8 cellular contexts compared by ENCODE assay signal in genomic region chr1:44808938-44809917, GRCh38. TPM values are rescaled to one million over a fixed set of nuclear protein-coding genes. Genes with fewer than 3 reads are reported as not detected.
DNase-seq lines count a peak whose midpoint lies in the region; ATAC-seq lines count a peak whose summit lies in the region.

No MANE protein-coding gene starts in this region.

- peak; percentile 51 for ATAC-seq in GM19328 (IDR thresholded peaks at IDR 0.05; ENCODE audit: unreplicated experiment)
- peak; percentile 71 to 72 for ATAC-seq in activated CD4-positive, CD25-positive, alpha-beta regulatory T cell treated with anti-CD3 and anti-CD28 coated beads, Interleukin-2, amount 50 U/mL, for 24 hours

- peak; percentile 35 for DNase-seq in A172 (ENCODE audit: low spot score)
- peak; percentile 53 for DNase-seq in HK-2 (ENCODE audit: unreplicated experiment)
- peak; percentile 90 for DNase-seq in stimulated activated CD8-positive, alpha-beta memory T cell treated with anti-CD3 and anti-CD28 coated beads, Interleukin-4, amount 100 ng/mL, for 48 hours
- DNase-seq in DMS79 (lab: John Stamatoyannopoulos, UW): no peak

- H3K4me1 ChIP-seq in mesodermal cell (ENCODE audit: control insufficient read depth, insufficient read depth, low read length, poor library complexity, severe bottlenecking): peaks cover 69% of the 10 kb centered on the region

- H3K27ac ChIP-seq in cingulate gyrus (ENCODE audit: low read depth, low read length) (peak overlapping the region; percentile 97), mesodermal cell (ENCODE audit: low read depth, low read length, severe bottlenecking) (peak overlapping the region; percentile 100)

- H3K9me3 ChIP-seq in mesodermal cell (ENCODE audit: control insufficient read depth, low read length): no peaks in the 10 kb centered on the region

- H3K4me3 ChIP-seq in mesodermal cell (ENCODE audit: extremely low read depth, insufficient read depth, low read length, poor library complexity, severe bottlenecking): peak overlapping the region; percentile 32

- H3K36me3 ChIP-seq in mesodermal cell (ENCODE audit: control insufficient read depth, insufficient read depth, low read length): peaks cover 48% of the 10 kb centered on the region

- WGBS in mesodermal cell (ENCODE audit: insufficient coverage in 2 of 2), 2 experiments: 72 to 82% methylated on average over 3 of the region's 6 CpGs

RNA-seq across cellular contexts. Expression of gene BTBD19, which starts 0.9 kb away (rescaled TPM):
- 4.8 and 9.4 TPM in 2 replicates for total RNA-seq in A172 (2014; rRNA removed; shearing (Covaris generic))
- 7.2 TPM for polyA plus RNA-seq in mesodermal cell (2013, experiment 1 of 2)
- polyA plus RNA-seq in mesodermal cell (2013, experiment 2 of 2): 5.3 TPM

RNA-seq across cellular contexts. Expression of gene DYNLT4, which starts 2.1 kb away (rescaled TPM):
- total RNA-seq in A172 (2014; rRNA removed; shearing (Covaris generic)): 6.3 TPM in 1 of 2 replicates, not detected in the other
- not detected for polyA plus RNA-seq in mesodermal cell (2013, experiment 1 of 2)
- not detected for polyA plus RNA-seq in mesodermal cell (2013, experiment 2 of 2)

RNA-seq across cellular contexts. Expression of gene PLK3, which starts 9.1 kb away (rescaled TPM):
- 11.3 and 15.9 TPM in 2 replicates for total RNA-seq in A172 (2014; rRNA removed; shearing (Covaris generic))
- 24.7 TPM for polyA plus RNA-seq in mesodermal cell (2013, experiment 1 of 2)
- 19.3 TPM for polyA plus RNA-seq in mesodermal cell (2013, experiment 2 of 2)

RNA-seq across cellular contexts. Expression of gene BEST4, which starts 21.3 kb away (rescaled TPM):
- 0.05 TPM in 1 of 2 replicates, not detected in the other for total RNA-seq in A172 (2014; rRNA removed; shearing (Covaris generic))
- 0.26 TPM for polyA plus RNA-seq in mesodermal cell (2013, experiment 1 of 2)
- polyA plus RNA-seq in mesodermal cell (2013, experiment 2 of 2): 0.40 TPM

RNA-seq across cellular contexts. Expression of gene PTCH2, which starts 33.8 kb away (rescaled TPM):
- total RNA-seq in A172 (2014; rRNA removed; shearing (Covaris generic)): not detected in 2 replicates
- 2.7 TPM for polyA plus RNA-seq in mesodermal cell (2013, experiment 1 of 2)
- polyA plus RNA-seq in mesodermal cell (2013, experiment 2 of 2): 6.1 TPM
